Comparison of ENCODE assay signal across 30 cellular contexts in the genomic region with DNA sequence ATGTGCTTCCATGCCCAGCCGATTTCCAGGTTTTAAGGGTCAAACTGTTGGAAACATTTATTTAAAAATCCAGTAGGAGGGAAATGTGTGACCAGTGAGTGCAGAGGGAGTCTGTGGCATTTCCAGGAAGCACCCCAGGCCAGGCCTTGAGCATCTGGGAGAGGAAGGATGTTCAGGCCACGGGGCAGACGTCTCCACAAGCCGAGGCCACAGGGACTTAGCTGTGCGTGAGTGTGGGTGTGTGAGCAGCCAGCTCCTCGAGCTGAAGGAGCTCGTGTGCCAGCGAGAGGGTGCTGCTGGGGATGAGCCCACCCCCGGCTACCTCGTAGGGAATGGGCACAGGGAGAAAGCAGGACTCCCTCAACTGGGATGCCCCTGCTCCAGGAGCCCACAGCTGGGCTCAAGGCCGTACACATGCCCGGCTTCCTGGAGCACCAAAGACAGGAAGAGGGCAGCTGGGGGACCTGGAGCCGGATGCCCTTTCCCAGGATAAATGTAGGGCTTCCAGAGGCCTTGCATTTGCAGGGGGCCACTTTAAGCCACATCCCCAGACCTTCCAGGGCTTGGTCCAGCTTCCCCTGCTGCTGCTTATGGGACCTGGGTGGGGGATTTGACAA. TPM values are rescaled to one million over a fixed set of nuclear protein-coding genes. Genes with fewer than 3 reads are reported as not detected.
"Had no signal": no experiment of that assay in that cellular context is flagged by ENCODE, and none has a peak within 500 bp of the region (broad histone marks: within the 10 kb centered on the region; RNA-seq: fewer than 3 reads in every experiment).

No MANE protein-coding gene starts in this region.

- H3K4me3 Mint-ChIP-seq: immature natural killer cell; natural killer cell; nephron progenitor cell; neural progenitor cell; stimulated activated naive CD8-positive, alpha-beta T cell treated with anti-CD3 and anti-CD28 coated beads, Interleukin-15, Interleukin-2, amounts not matched to agents 100 ng/mL and 50 ng/mL, for 24 hours had no signal

- H3K9me3 ChIP-seq: left lung, lower lobe of right lung, ovary, right atrium auricular region, right lobe of liver, suprapubic skin, thoracic aorta, tibial artery, upper lobe of right lung had no signal

- H3K36me3 ChIP-seq: left lung, lower lobe of right lung, neural progenitor cell, ovary, right atrium auricular region, right lobe of liver, suprapubic skin, thoracic aorta, tibial artery, upper lobe of right lung had no signal

- H3K9me3 Mint-ChIP-seq: immature natural killer cell; natural killer cell; nephron progenitor cell; neural progenitor cell; stimulated activated naive CD8-positive, alpha-beta T cell treated with anti-CD3 and anti-CD28 coated beads, Interleukin-15, Interleukin-2, amounts not matched to agents 100 ng/mL and 50 ng/mL, for 24 hours had no signal

- H3K9ac ChIP-seq: neural progenitor cell had no signal

- DNase-seq: hypothalamus; immature natural killer cell; kidney; left colon; left lung; lower lobe of right lung; mammary epithelial cell; mesenchymal stem cell; natural killer cell; nephron progenitor cell; ovary; right lobe of liver; stimulated activated CD4-positive, alpha-beta T cell treated with anti-CD3 and anti-CD28 coated beads, Interleukin-12 subunit alpha, Interleukin-12 subunit beta, amount 100 ng/mL, for 4 hours; stimulated activated CD4-positive, alpha-beta T cell treated with anti-CD3 and anti-CD28 coated beads, Interleukin-15, amount 100 ng/mL, for 24 hours; stimulated activated CD4-positive, alpha-beta T cell treated with anti-CD3 and anti-CD28 coated beads, Interleukin-2, amount 100 ng/mL, for 24 hours; stimulated activated CD4-positive, alpha-beta T cell treated with anti-CD3 and anti-CD28 coated beads, Interleukin-4, amount 100 ng/mL, for 1 hour; stimulated activated naive CD4-positive, alpha-beta T cell; tibial artery; trophoblast cell; upper lobe of right lung had no signal

- H3K27ac ChIP-seq: left lung, lower lobe of right lung, neural progenitor cell, ovary, right atrium auricular region, right lobe of liver, suprapubic skin, thoracic aorta, tibial artery, upper lobe of right lung had no signal

- H3K4me1 Mint-ChIP-seq: nephron progenitor cell, neural progenitor cell had no signal

- H3K4me2 ChIP-seq: neural progenitor cell, smooth muscle cell had no signal

- H3K4me3 ChIP-seq: left lung, lower lobe of right lung, neural progenitor cell, ovary, right atrium auricular region, right lobe of liver, smooth muscle cell, suprapubic skin, thoracic aorta, tibial artery, upper lobe of right lung had no signal

- H3K27ac Mint-ChIP-seq: immature natural killer cell; natural killer cell; nephron progenitor cell; neural progenitor cell; progenitor cell of endocrine pancreas; stimulated activated naive CD8-positive, alpha-beta T cell treated with anti-CD3 and anti-CD28 coated beads, Interleukin-15, Interleukin-2, amounts not matched to agents 100 ng/mL and 50 ng/mL, for 24 hours had no signal

- H3K36me3 Mint-ChIP-seq: immature natural killer cell, natural killer cell had no signal

- H3K4me1 ChIP-seq: left lung, lower lobe of right lung, neural progenitor cell, right lobe of liver, suprapubic skin, upper lobe of right lung had no signal

- H3K27me3 ChIP-seq: right atrium auricular region, right lobe of liver had no signal

- ATAC-seq: left colon, left lung, lower lobe of right lung, natural killer cell, right lobe of liver, upper lobe of right lung had no signal

- H2AFZ ChIP-seq: neural progenitor cell had no signal

RNA-seq across cellular contexts. Expression of a gene that starts 12.5 kb away (rescaled TPM):
- total RNA-seq: progenitor cell of endocrine pancreas, renal cortical epithelial cell, right atrium auricular region, subcutaneous adipose tissue had no signal
- polyA plus RNA-seq: liver had no signal
